8 cellular contexts compared by ENCODE assay signal in the genomic region with DNA sequence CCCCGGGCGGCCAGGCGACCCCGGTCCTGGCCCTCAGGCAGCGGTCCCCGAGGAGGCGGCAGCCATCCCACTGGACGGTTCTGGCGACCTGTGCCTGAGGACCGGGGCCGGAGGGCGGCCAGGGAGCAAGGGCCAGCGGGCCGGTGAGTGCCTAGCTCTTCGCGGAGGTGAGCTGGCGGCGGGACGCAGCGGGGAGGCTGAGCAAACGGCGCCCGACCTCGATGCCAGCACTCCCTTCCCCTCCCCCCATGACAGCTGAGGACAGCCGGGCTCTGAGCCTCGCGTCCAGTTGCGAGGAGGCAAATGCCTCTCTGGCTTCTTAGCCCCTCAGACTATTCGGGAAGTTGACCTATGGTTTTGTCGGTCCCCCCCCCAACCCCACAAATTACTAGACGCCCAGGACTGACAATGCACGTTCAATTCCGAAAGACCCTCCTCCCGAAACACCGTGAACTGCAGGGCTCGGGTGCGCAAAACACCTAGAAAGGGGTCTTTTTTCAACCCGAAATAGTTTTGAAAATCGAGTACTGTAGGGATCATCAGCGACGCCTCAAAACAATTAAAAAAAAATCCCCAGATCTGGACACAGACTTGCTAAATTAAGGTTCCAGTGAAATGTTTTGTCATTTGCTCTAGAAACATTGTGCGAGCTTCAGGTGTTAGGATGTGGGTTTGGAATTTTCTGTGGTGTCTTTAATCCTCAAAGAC. TPM values are rescaled to one million over a fixed set of nuclear protein-coding genes. Genes with fewer than 3 reads are reported as not detected.
A peak's percentile ranks its signal among the peaks of the same experiment; 100 is the strongest.
DNase-seq lines count a peak whose midpoint lies in the region; ATAC-seq and TF ChIP-seq lines count a peak whose summit lies in the region.

No MANE protein-coding gene starts in this region.

- H3K36me3 ChIP-seq in CD8-positive, alpha-beta T cell (ENCODE audit: insufficient read depth, low read length), result no peaks in the 10 kb centered on the region
- H3K36me3 ChIP-seq in aorta (ENCODE audit: control insufficient read depth in 1 of 2, insufficient read depth in 2 of 2, low read length in 1 of 2), result no peaks in the 10 kb centered on the region

- peak overlapping the region; percentile 67 for H3K4me3 ChIP-seq in CD8-positive, alpha-beta T cell (ENCODE audit: low read depth, low read length)
- H3K4me3 ChIP-seq in fibroblast of the aortic adventitia (ENCODE audit: low read depth, low read length), result peak overlapping the region; percentile 79
- peak overlapping the region; percentile 92 to 98 for H3K4me3 ChIP-seq in aorta (ENCODE audit: low read length in 2 of 2)

- 3 to 5% methylated on average over 35 to 42 of the region's 42 CpGs for WGBS in aorta, 2 donors

- peak in 4 of 7 experiments; percentile 16 to 61 (median 20) for DNase-seq in CD8-positive, alpha-beta T cell
- DNase-seq in NCI-H510A (lab: John Stamatoyannopoulos, UW) (peak; percentile 41), fibroblast of the aortic adventitia (ENCODE audit: low read depth) (peak; percentile 63), aorta (peak; percentile 77 to 86)
- DNase-seq in activated T-cell treated with anti-CD3 and anti-CD28 coated beads, Interleukin-2, amount 50 U/mL, for 24 hours, result peak; percentile 61
- peak in 6 of 10 donors; percentile 13 to 48 (median 24) for DNase-seq in naive thymus-derived CD8-positive, alpha-beta T cell

- peak overlapping the region; percentile 34 for H3K27ac Mint-ChIP-seq in CD8-positive, alpha-beta T cell
- peak overlapping the region; percentile 46 for H3K27ac Mint-ChIP-seq in activated T-cell treated with anti-CD3 and anti-CD28 coated beads, Interleukin-2, amount 50 U/mL, for 24 hours
- H3K27ac Mint-ChIP-seq in naive thymus-derived CD8-positive, alpha-beta T cell, result peak overlapping the region; percentile 4 to 90 (median 58)

- no peaks in the 10 kb centered on the region for H3K9me3 Mint-ChIP-seq in CD8-positive, alpha-beta T cell
- H3K9me3 Mint-ChIP-seq in activated T-cell treated with anti-CD3 and anti-CD28 coated beads, Interleukin-2, amount 50 U/mL, for 24 hours, result no peaks in the 10 kb centered on the region
- no peaks in the 10 kb centered on the region for H3K9me3 Mint-ChIP-seq in naive thymus-derived CD8-positive, alpha-beta T cell

- peak overlapping the region; percentile 84 for H3K4me3 Mint-ChIP-seq in CD8-positive, alpha-beta T cell
- H3K4me3 Mint-ChIP-seq in activated T-cell treated with anti-CD3 and anti-CD28 coated beads, Interleukin-2, amount 50 U/mL, for 24 hours, result peak overlapping the region; percentile 77
- peak overlapping the region; percentile 77 to 92 (median 86) for H3K4me3 Mint-ChIP-seq in naive thymus-derived CD8-positive, alpha-beta T cell

- H3K9me3 ChIP-seq in CD8-positive, alpha-beta T cell (ENCODE audit: low read length), result no peaks in the 10 kb centered on the region
- no peaks in the 10 kb centered on the region for H3K9me3 ChIP-seq in aorta (ENCODE audit: control insufficient read depth, low read length)

- no peak for TF ChIP-seq CTCF in CD8-positive, alpha-beta T cell (IDR thresholded peaks at IDR 0.05)
- TF ChIP-seq CTCF in fibroblast of the aortic adventitia (IDR thresholded peaks at IDR 0.05; ENCODE audit: insufficient read depth, low read length), result no peak

- H3K36me3 Mint-ChIP-seq in CD8-positive, alpha-beta T cell, result peaks cover 5% of the 10 kb centered on the region
- H3K36me3 Mint-ChIP-seq in activated T-cell treated with anti-CD3 and anti-CD28 coated beads, Interleukin-2, amount 50 U/mL, for 24 hours (ENCODE audit: low read depth), result peaks cover 2% of the 10 kb centered on the region
- H3K36me3 Mint-ChIP-seq in naive thymus-derived CD8-positive, alpha-beta T cell, result no peaks in the 10 kb centered on the region

- H3K4me1 ChIP-seq in CD8-positive, alpha-beta T cell (ENCODE audit: insufficient read depth, low read length), result peaks cover 24% of the 10 kb centered on the region
- no peaks in the 10 kb centered on the region for H3K4me1 ChIP-seq in aorta (ENCODE audit: control insufficient read depth in 1 of 2, insufficient read depth in 2 of 2, low read length in 2 of 2)

- H3K27me3 ChIP-seq in CD8-positive, alpha-beta T cell (ENCODE audit: insufficient read depth, low read length), result no peaks in the 10 kb centered on the region
- no peaks in the 10 kb centered on the region for H3K27me3 ChIP-seq in aorta (ENCODE audit: control insufficient read depth in 1 of 2, insufficient read depth in 2 of 2, low read length in 1 of 2)

- CTCF ChIA-PET in CD8-positive, alpha-beta T cell (lab: Charles Lee), result interaction anchor here (1.1 to 1.8 kb wide), 3 partner anchors 10 to 211 kb away, joined by 3 to 9 read pairs (median 4); no protein-coding TSS in a partner anchor

- peak overlapping the region; percentile 1 for H3K27ac ChIP-seq in CD8-positive, alpha-beta T cell (ENCODE audit: low read depth, low read length)
- peak overlapping the region; percentile 70 to 87 for H3K27ac ChIP-seq in aorta (ENCODE audit: low read depth in 1 of 2, low read length in 2 of 2)

- H3K4me1 Mint-ChIP-seq in CD8-positive, alpha-beta T cell (ENCODE audit: low read depth), result peaks cover 24% of the 10 kb centered on the region
- H3K4me1 Mint-ChIP-seq in activated T-cell treated with anti-CD3 and anti-CD28 coated beads, Interleukin-2, amount 50 U/mL, for 24 hours (ENCODE audit: low read depth), result peaks cover 22% of the 10 kb centered on the region
- H3K4me1 Mint-ChIP-seq in naive thymus-derived CD8-positive, alpha-beta T cell, result peaks cover 10 to 23% (median 18%) of the 10 kb centered on the region in 4 donors

- peak; percentile 37 for ATAC-seq in CD8-positive, alpha-beta T cell
- ATAC-seq in HG03175 (IDR thresholded peaks at IDR 0.05; ENCODE audit: unreplicated experiment), result peak; percentile 40
- ATAC-seq in naive thymus-derived CD8-positive, alpha-beta T cell, result peak; percentile 36 to 52
- peak; percentile 70 for ATAC-seq in aorta (ENCODE audit: low FRiP score)

- POLR2A ChIA-PET in CD8-positive, alpha-beta T cell (lab: Charles Lee), result interaction anchor here (1.2 to 2.2 kb wide), 3 partner anchors 9 to 48 kb away, joined by 3 to 27 read pairs (median 8); a partner anchor contains a TSS
- POLR2A ChIA-PET in naive thymus-derived CD8-positive, alpha-beta T cell (lab: Charles Lee), result interaction anchor here (1.3 to 4.1 kb wide), 3 partner anchors 10 to 18 kb away, joined by 5 to 30 read pairs (median 11); a partner anchor contains a TSS

- peak; percentile 71 for TF ChIP-seq POLR2A in GM19099 (IDR thresholded peaks at IDR 0.05; ENCODE audit: extremely low read depth, insufficient read length, low read depth)

- H3K27me3 Mint-ChIP-seq in CD8-positive, alpha-beta T cell (ENCODE audit: low read depth), result peaks cover 15% of the 10 kb centered on the region
- peaks cover 52% of the 10 kb centered on the region for H3K27me3 Mint-ChIP-seq in activated T-cell treated with anti-CD3 and anti-CD28 coated beads, Interleukin-2, amount 50 U/mL, for 24 hours
- H3K27me3 Mint-ChIP-seq in naive thymus-derived CD8-positive, alpha-beta T cell, result peaks cover 14 to 27% (median 26%) of the 10 kb centered on the region in 5 donors

- intact Hi-C loops in CD8-positive, alpha-beta T cell (cut with DNase I, micrococcal nuclease), result loop anchor here (1.0 to 10.0 kb wide), 2 partner anchors 18 to 637 kb away; a partner anchor contains a TSS
- intact Hi-C loops in aorta (cut with DNase I), result no loop called here

RNA-seq across cellular contexts. Expression of a gene that starts 8.3 kb away (rescaled TPM):
- 1 to 10 TPM; 5.3 to 6.0 TPM for total RNA-seq in CD8-positive, alpha-beta T cell
- total RNA-seq in fibroblast of the aortic adventitia (ENCODE audit: low replicate concordance) (15.3 and 34.1 TPM in 2 replicates), aorta (10 to 100 TPM in 1 of 2 donors, 1 to 10 TPM in 1; 8.8 to 11.8 TPM)
- 1 to 10 TPM; 4.0 to 4.7 TPM for total RNA-seq in naive thymus-derived CD8-positive, alpha-beta T cell
- 1 to 10 TPM; 3.9 to 6.6 (median 6.0) TPM for polyA plus RNA-seq in naive thymus-derived CD8-positive, alpha-beta T cell
- 10 to 100 TPM; 22.7 to 43.5 TPM for polyA plus RNA-seq in aorta

RNA-seq across cellular contexts. Expression of a gene that starts 18.2 kb away (rescaled TPM):
- 10 to 100 TPM; 39.0 to 44.0 TPM for total RNA-seq in CD8-positive, alpha-beta T cell
- 93.8 and 100 TPM in 2 replicates for total RNA-seq in fibroblast of the aortic adventitia (ENCODE audit: low replicate concordance)
- 10 to 100 TPM; 46.2 to 48.2 TPM for total RNA-seq in naive thymus-derived CD8-positive, alpha-beta T cell
- 10 to 100 TPM; 46.8 to 64.5 (median 59.5) TPM for polyA plus RNA-seq in naive thymus-derived CD8-positive, alpha-beta T cell
- total RNA-seq in aorta, result 10 to 100 TPM; 54.7 to 56.1 TPM
- polyA plus RNA-seq in aorta, result 10 to 100 TPM; 27.0 to 31.2 TPM

Comparison
In these comparisons a context has a peak if more than half of its experiments do, and no peak if none do; other contexts are left out.
1. Peak in every context shown above with its lines: DNase-seq, ATAC-seq, H3K4me3 ChIP-seq and H3K27ac ChIP-seq.
2. DNase-seq: peak in every context shown above with its lines; median percentile 82 in aorta; 63 in fibroblast of the aortic adventitia; 61 in activated T-cell treated with anti-CD3 and anti-CD28 coated beads, Interleukin-2, amount 50 U/mL, for 24 hours; 41 in NCI-H510A; 24 in naive thymus-derived CD8-positive, alpha-beta T cell; 20 in CD8-positive, alpha-beta T cell.
3. intact Hi-C loops: an anchor here in CD8-positive, alpha-beta T cell (1.0 to 10.0 kb wide); none called in aorta.